ENCODE assay signal across 26 cellular contexts in genomic region chr3:127610105-127610504, GRCh38. TPM values are rescaled to one million over a fixed set of nuclear protein-coding genes. Genes with fewer than 3 reads are reported as not detected.
DNase-seq lines count a peak whose midpoint lies in the region; ATAC-seq, FAIRE-seq and TF ChIP-seq lines count a peak whose summit lies in the region.
"Had no signal": no experiment of that assay in that cellular context is flagged by ENCODE, and none has a peak within 500 bp of the region (broad histone marks: within the 10 kb centered on the region; RNA-seq: fewer than 3 reads in every experiment).

No MANE protein-coding gene starts in this region.

- BruUV-seq in IMR-90 (replicated peaks; lab: Mats Ljungman, UMichigan): no TSS peak
- BruUV-seq in HepG2 (replicated peaks; lab: Mats Ljungman, UMichigan): no TSS peak

- no peak overlapping the region for H2AK5ac ChIP-seq in IMR-90 (ENCODE audit: low read depth, low read length)

- peaks cover 6% of the 10 kb centered on the region; the same call in 1 of the 2 replicates for H3K9me1 ChIP-seq in IMR-90 (ENCODE audit: insufficient read depth, low read length)

- no peak overlapping the region for H3K14ac ChIP-seq in IMR-90 (replicated peaks; ENCODE audit: low read depth, low read length)

- intact Hi-C loops in IMR-90 (cut with micrococcal nuclease): no loop called here
- intact Hi-C loops in HepG2 (cut with micrococcal nuclease; ENCODE audit: unreplicated experiment): no loop called here

- peak; percentile 41 for DNase-seq in IMR-90
- DNase-seq in bronchial epithelial cell (ENCODE audit: low read depth): peak; percentile 18
- no peak for DNase-seq in activated gamma-delta T cell (lab: John Stamatoyannopoulos, UW)
- no peak for DNase-seq in HepG2 (ENCODE audit: low spot score)
- no peak for DNase-seq in amniotic stem cell (lab: John Stamatoyannopoulos, UW)
- DNase-seq in NCI-H69 (lab: John Stamatoyannopoulos, UW): no peak
- DNase-seq: activated CD4-positive, alpha-beta T cell treated with anti-CD3 and anti-CD28 coated beads for 48 hours; activated naive CD8-positive, alpha-beta T cell treated with anti-CD3 and anti-CD28 coated beads, Interleukin-2, amount 50 U/mL, for 24 hours; activated T-cell treated with anti-CD3 and anti-CD28 coated beads, Interleukin-2, amount 50 U/mL, for 4 hours; BE2C; Caco-2; DMS79; effector CD8-positive, alpha-beta T cell; foreskin fibroblast; NCI-H1048; NCI-H1694; NCI-H510A; Right ventricle myocardium superior; stimulated activated naive CD8-positive, alpha-beta T cell treated with anti-CD3 and anti-CD28 coated beads, Interleukin-15, amount 100 ng/mL, for 72 hours had no signal

- FAIRE-seq in bronchial epithelial cell (lab: Jason Lieb, UNC): no peak
- FAIRE-seq in HepG2 (lab: Jason Lieb, UNC): no peak
- FAIRE-seq: A549, colon had no signal

- H3K9ac ChIP-seq in BLaER1 (no peak overlapping the region), IMR-90 (ENCODE audit: low read depth, low read length) (no peak overlapping the region), HepG2 (ENCODE audit: insufficient read depth, low read depth, low read length) (no peak overlapping the region)

- no peak overlapping the region for H3K23ac ChIP-seq in IMR-90 (ENCODE audit: low read depth, low read length)

- no peak overlapping the region for H2AK9ac ChIP-seq in IMR-90 (replicated peaks; ENCODE audit: low read depth, low read length, poor library complexity)

- POLR2A ChIA-PET in IMR-90 (lab: Charles Lee; ENCODE audit: unreplicated experiment): no interaction called here
- POLR2A ChIA-PET in HepG2 (lab: Yijun Ruan, JAX): interaction anchor here (0.6 kb wide), 1 partner anchor 13 kb away, joined by 3 read pairs; no protein-coding TSS in a partner anchor

- peaks cover 3 to 11% of the 10 kb centered on the region in 2 experiments; a peak in 1 of 4 replicates for H3K79me1 ChIP-seq in IMR-90 (ENCODE audit: low read depth in 1 of 2, low read length in 2 of 2)

- WGBS in IMR-90 (ENCODE audit: extremely low coverage in 2 of 2, insufficient read length in 1 of 2), 2 experiments: no CpG with 5 or more reads among the region's 5 CpGs
- 93% methylated on average over 5 of the region's 5 CpGs for WGBS in HepG2 (ENCODE audit: low lambda C conversion rate)

- H3K4me3 ChIP-seq in BLaER1 (no peak overlapping the region), IMR-90 (ENCODE audit: insufficient read depth, low read depth, low read length) (no peak overlapping the region), bronchial epithelial cell (ENCODE audit: low read depth, low read length) (no peak overlapping the region), neutrophil (ENCODE audit: low read depth in 1 of 2, low read length in 1 of 2) (no peak overlapping the region), HepG2 (replicated peaks in 1 of 3; ENCODE audit: insufficient read depth in 1 of 3, low read depth in 2 of 3, low read length in 3 of 3) (no peak overlapping the region)
- H3K4me3 ChIP-seq: A549, prostate gland, vagina had no signal

- TF ChIP-seq RAD21 in IMR-90 (IDR thresholded peaks at IDR 0.05; ENCODE audit: low read length) (no peak), HepG2 (CRISPR knock-in tag; IDR thresholded peaks at IDR 0.05) (no peak)

- TF ChIP-seq CTCF in IMR-90 (conservative IDR thresholded peaks at IDR 0.05; ENCODE audit: low read depth, low read length) (no peak), bronchial epithelial cell (IDR thresholded peaks at IDR 0.05; ENCODE audit: insufficient read depth, low read length, severe bottlenecking) (no peak), neutrophil (IDR thresholded peaks at IDR 0.05) (no peak), HepG2 (CRISPR knock-in tag; IDR thresholded peaks at IDR 0.05) (no peak)

- H3K9me3 ChIP-seq in BLaER1 (no peaks in the 10 kb centered on the region), IMR-90 (ENCODE audit: control insufficient read depth, insufficient read depth, low read length) (no peaks in the 10 kb centered on the region), neutrophil (no peaks in the 10 kb centered on the region), HepG2 (ENCODE audit: low read length) (no peaks in the 10 kb centered on the region)
- H3K9me3 ChIP-seq: A549, BE2C, Caco-2, prostate gland, vagina had no signal

- in situ Hi-C loops in IMR-90 (cut with MboI; ENCODE audit: low sequenced_read_pairs): no loop called here
- in situ Hi-C loops in HepG2 (cut with HindIII; ENCODE audit: extremely low pct_ligation_motif_present, low pct_unique_long_range_greater_than_20kb): no loop called here

- H2BK20ac ChIP-seq in IMR-90 (ENCODE audit: low read depth, low read length): no peak overlapping the region

- H2BK5ac ChIP-seq in IMR-90 (ENCODE audit: low read depth, low read length, poor library complexity, severe bottlenecking): no peak overlapping the region

- H2AFZ ChIP-seq in IMR-90 (replicated peaks; ENCODE audit: low read length, poor library complexity) (no peak overlapping the region), HepG2 (ENCODE audit: low read length) (no peak overlapping the region)

- CTCF ChIA-PET in IMR-90 (lab: Yijun Ruan, JAX) (no interaction called here), HepG2 (lab: Yijun Ruan, JAX; ENCODE audit: low intra/inter-chr PET ratio, low total read pairs) (no interaction called here)

- H2BK15ac ChIP-seq in IMR-90 (ENCODE audit: low read depth, low read length): no peak overlapping the region

- peaks cover 76% of the 10 kb centered on the region for H4K20me1 ChIP-seq in BLaER1
- no peaks in the 10 kb centered on the region for H4K20me1 ChIP-seq in IMR-90 (ENCODE audit: insufficient read depth, low read length)
- H4K20me1 ChIP-seq in HepG2 (ENCODE audit: insufficient read depth, low read length): no peaks in the 10 kb centered on the region

- dilution Hi-C loops in IMR-90 (cut with HindIII; ENCODE audit: low sequenced_read_pairs, unreplicated experiment): no loop called here

- peaks cover 99% of the 10 kb centered on the region for H3K36me3 ChIP-seq in BLaER1
- H3K36me3 ChIP-seq in IMR-90 (ENCODE audit: control insufficient read depth, insufficient read depth, low read length): peaks cover 29% of the 10 kb centered on the region
- H3K36me3 ChIP-seq in bronchial epithelial cell (ENCODE audit: control insufficient read depth, insufficient read depth, low read length): peaks cover 10% of the 10 kb centered on the region
- H3K36me3 ChIP-seq in neutrophil: peaks cover 14% of the 10 kb centered on the region
- H3K36me3 ChIP-seq in HepG2 (replicated peaks in 1 of 2; ENCODE audit: control insufficient read depth in 1 of 2, insufficient read depth in 2 of 2, low read length in 2 of 2): peaks cover 36 to 90% of the 10 kb centered on the region in 2 experiments
- H3K36me3 ChIP-seq: prostate gland had no signal

- ATAC-seq in IMR-90 (ENCODE audit: low read depth) (no peak), HepG2 (no peak)
- ATAC-seq: A549; activated naive CD8-positive, alpha-beta T cell treated with anti-CD3 and anti-CD28 coated beads, Interleukin-2, amount 50 U/mL, for 24 hours; activated T-cell treated with anti-CD3 and anti-CD28 coated beads, Interleukin-2, amount 50 U/mL, for 4 hours; stimulated activated naive CD8-positive, alpha-beta T cell treated with anti-CD3 and anti-CD28 coated beads, Interleukin-15, amount 100 ng/mL, for 72 hours had no signal

- H3K4ac ChIP-seq in IMR-90 (ENCODE audit: low read depth, low read length): no peak overlapping the region

- H3K56ac ChIP-seq in IMR-90 (ENCODE audit: extremely low read depth, insufficient read depth, low read length): no peak overlapping the region

- TF ChIP-seq EP300 in HepG2 (IDR thresholded peaks at IDR 0.05; ENCODE audit: low read depth in 2 of 2, low read length in 2 of 2) (no peak), HepG2 (CRISPR knock-in tag; IDR thresholded peaks at IDR 0.05; ENCODE audit: borderline replicate concordance) (no peak)

- TF ChIP-seq POLR2A in IMR-90 (IDR thresholded peaks at IDR 0.05; ENCODE audit: low read depth, low read length): no peak
- no peak for TF ChIP-seq POLR2A in HepG2 (IDR thresholded peaks at IDR 0.05; ENCODE audit: insufficient read depth in 1 of 2, low read depth in 2 of 2, low read length in 2 of 2)

- H3K4me2 ChIP-seq in BLaER1: peak overlapping the region; percentile 65
- H3K4me2 ChIP-seq in IMR-90 (ENCODE audit: low read depth, low read length): no peak overlapping the region
- H3K4me2 ChIP-seq in HepG2 (ENCODE audit: low read depth, low read length): no peak overlapping the region
- H3K4me2 ChIP-seq: A549 had no signal

- H4K8ac ChIP-seq in IMR-90 (ENCODE audit: low read depth in 2 of 2, low read length in 2 of 2): no peak overlapping the region

- peaks cover 70% of the 10 kb centered on the region for H3K4me1 ChIP-seq in BLaER1
- H3K4me1 ChIP-seq in IMR-90 (ENCODE audit: control insufficient read depth, insufficient read depth, low read length): peaks cover 9% of the 10 kb centered on the region
- peaks cover 16 to 21% of the 10 kb centered on the region in 2 experiments for H3K4me1 ChIP-seq in neutrophil (ENCODE audit: control insufficient read depth in 1 of 2, insufficient read depth in 1 of 2, low read depth in 1 of 2, low read length in 1 of 2)
- H3K4me1 ChIP-seq in HepG2 (ENCODE audit: insufficient read depth, low read length): peaks cover 6% of the 10 kb centered on the region; the same call in 1 of the 2 replicates
- H3K4me1 ChIP-seq: A549, BE2C, Caco-2, vagina had no signal

- H4K91ac ChIP-seq in IMR-90 (ENCODE audit: insufficient read depth, low read depth, low read length): no peak overlapping the region

- no peak overlapping the region for H4K5ac ChIP-seq in IMR-90 (ENCODE audit: low read depth, low read length)

- no peak overlapping the region for H2BK120ac ChIP-seq in IMR-90 (ENCODE audit: low read depth, low read length)

- H3K27me3 ChIP-seq in BLaER1 (no peaks in the 10 kb centered on the region), IMR-90 (ENCODE audit: control insufficient read depth, insufficient read depth, low read length) (no peaks in the 10 kb centered on the region), bronchial epithelial cell (ENCODE audit: control insufficient read depth, insufficient read depth, low read length) (no peaks in the 10 kb centered on the region), neutrophil (no peaks in the 10 kb centered on the region), HepG2 (ENCODE audit: control insufficient read depth in 1 of 2, insufficient read depth in 2 of 2, low read length in 2 of 2) (no peaks in the 10 kb centered on the region)
- H3K27me3 ChIP-seq: BE2C, vagina had no signal

- H3K79me2 ChIP-seq in HepG2 (ENCODE audit: insufficient read depth, low read length): peaks cover 2% of the 10 kb centered on the region

- H3K27ac ChIP-seq in BLaER1 (peak overlapping the region; percentile 41; the same call in 1 of the 2 replicates), IMR-90 (ENCODE audit: insufficient read depth, low read length) (no peak overlapping the region), neutrophil (peak overlapping the region; percentile 64), HepG2 (ENCODE audit: extremely low read length, insufficient read depth, low read length) (no peak overlapping the region)
- H3K27ac ChIP-seq: A549, prostate gland, vagina, VCaP had no signal

- H3K18ac ChIP-seq in IMR-90 (ENCODE audit: low read depth, low read length): no peak overlapping the region

RNA-seq across cellular contexts. Expression of gene MCM2, which starts 11.9 kb away (rescaled TPM):
- total RNA-seq in IMR-90 (2012; rRNA removed) (68.0 and 73.8 TPM in 2 replicates), bronchial epithelial cell (8.3 and 16.6 TPM in 2 replicates), HepG2 (2016; rRNA removed; fragmentation: Illumina TruSeq; extraction: Trizol) (133 and 134 TPM in 2 replicates)
- polyA plus RNA-seq in IMR-90 (2012; rRNA removed) (32.3 and 34.5 TPM in 2 replicates), HepG2 (2011; rRNA removed) (34.3 and 43.5 TPM in 2 replicates)
- polyA plus RNA-seq in IMR-90 (2012; cell fraction: cytosol; rRNA removed): 23.1 and 27.5 TPM in 2 replicates
- polyA plus RNA-seq in IMR-90 (2012; cell fraction: nucleus; rRNA removed; ENCODE audit: low replicate concordance): 20.7 and 41.8 TPM in 2 replicates
- total RNA-seq in HepG2 (2016; cell fraction: cytosol; rRNA removed; fragmentation: Illumina TruSeq; extraction: Trizol; ENCODE audit: low read depth): 22.3 and 24.9 TPM in 2 replicates
- 115 and 130 TPM in 2 replicates for total RNA-seq in HepG2 (2016; cell fraction: insoluble cytoplasmic fraction; rRNA removed; fragmentation: Illumina TruSeq; extraction: Trizol)
- 33.8 and 39.4 TPM in 2 replicates for total RNA-seq in HepG2 (2016; cell fraction: membrane; rRNA removed; fragmentation: Illumina TruSeq; extraction: Trizol)
- total RNA-seq in HepG2 (2016; cell fraction: nucleus; rRNA removed; fragmentation: Illumina TruSeq; extraction: Trizol): 68.8 and 75.2 TPM in 2 replicates
- polyA plus RNA-seq in HepG2 (2011; cell fraction: cytosol; rRNA removed): 28.9 and 46.8 TPM in 2 replicates
- 34.6 and 57.1 TPM in 2 replicates for polyA plus RNA-seq in HepG2 (2011; cell fraction: nucleus; rRNA removed)
- 19.7 and 32.1 TPM in 2 replicates for polyA plus RNA-seq in HepG2 (2012)
- 7.2 and 8.0 TPM in 2 replicates for polyA plus RNA-seq in HepG2 (2016; cell fraction: cytosol; fragmentation: Illumina TruSeq; extraction: Trizol; ENCODE audit: low read depth)
- polyA plus RNA-seq in HepG2 (2016; cell fraction: insoluble cytoplasmic fraction; fragmentation: Illumina TruSeq; extraction: Trizol; ENCODE audit: low read depth): 74.7 and 93.0 TPM in 2 replicates
- 14.0 and 16.6 TPM in 2 replicates for polyA plus RNA-seq in HepG2 (2016; cell fraction: membrane; fragmentation: Illumina TruSeq; extraction: Trizol; ENCODE audit: low read depth)
- polyA plus RNA-seq in HepG2 (2016; cell fraction: nucleus; fragmentation: Illumina TruSeq; extraction: Trizol; ENCODE audit: insufficient read depth, low read depth): 65.8 and 73.2 TPM in 2 replicates
- 166 and 435 TPM in 2 replicates for polyA minus RNA-seq in HepG2 (2011; rRNA and poly(A)+ RNA removed; ENCODE audit: low replicate concordance)
- 38.0 and 60.1 TPM in 2 replicates for polyA minus RNA-seq in HepG2 (2011; cell fraction: cytosol; rRNA and poly(A)+ RNA removed)
- polyA minus RNA-seq in HepG2 (2011; cell fraction: nucleus; rRNA and poly(A)+ RNA removed): 20.4 and 28.2 TPM in 2 replicates

RNA-seq across cellular contexts. Expression of gene PODXL2, which starts 18.9 kb away (rescaled TPM):
- total RNA-seq in IMR-90 (2012; rRNA removed) (1.6 and 1.7 TPM in 2 replicates), bronchial epithelial cell (1.8 and 3.4 TPM in 2 replicates), HepG2 (2016; rRNA removed; fragmentation: Illumina TruSeq; extraction: Trizol) (13.5 and 25.1 TPM in 2 replicates)
- polyA plus RNA-seq in IMR-90 (2012; rRNA removed) (5.4 and 5.8 TPM in 2 replicates), HepG2 (2011; rRNA removed) (20.4 and 31.7 TPM in 2 replicates)
- 2.9 and 6.6 TPM in 2 replicates for polyA plus RNA-seq in IMR-90 (2012; cell fraction: cytosol; rRNA removed)
- polyA plus RNA-seq in IMR-90 (2012; cell fraction: nucleus; rRNA removed; ENCODE audit: low replicate concordance): 2.4 and 3.5 TPM in 2 replicates
- total RNA-seq in HepG2 (2016; cell fraction: cytosol; rRNA removed; fragmentation: Illumina TruSeq; extraction: Trizol; ENCODE audit: low read depth): 11.1 and 12.1 TPM in 2 replicates
- total RNA-seq in HepG2 (2016; cell fraction: insoluble cytoplasmic fraction; rRNA removed; fragmentation: Illumina TruSeq; extraction: Trizol): 12.9 and 25.2 TPM in 2 replicates
- total RNA-seq in HepG2 (2016; cell fraction: membrane; rRNA removed; fragmentation: Illumina TruSeq; extraction: Trizol): 17.4 and 19.2 TPM in 2 replicates
- total RNA-seq in HepG2 (2016; cell fraction: nucleus; rRNA removed; fragmentation: Illumina TruSeq; extraction: Trizol): 22.7 and 24.9 TPM in 2 replicates
- 24.7 and 33.2 TPM in 2 replicates for polyA plus RNA-seq in HepG2 (2011; cell fraction: cytosol; rRNA removed)
- 25.3 and 29.3 TPM in 2 replicates for polyA plus RNA-seq in HepG2 (2011; cell fraction: nucleus; rRNA removed)
- polyA plus RNA-seq in HepG2 (2012): 12.3 and 15.4 TPM in 2 replicates
- 13.5 and 14.7 TPM in 2 replicates for polyA plus RNA-seq in HepG2 (2016; cell fraction: cytosol; fragmentation: Illumina TruSeq; extraction: Trizol; ENCODE audit: low read depth)
- polyA plus RNA-seq in HepG2 (2016; cell fraction: insoluble cytoplasmic fraction; fragmentation: Illumina TruSeq; extraction: Trizol; ENCODE audit: low read depth): 12.3 and 15.0 TPM in 2 replicates
- 18.5 and 19.8 TPM in 2 replicates for polyA plus RNA-seq in HepG2 (2016; cell fraction: membrane; fragmentation: Illumina TruSeq; extraction: Trizol; ENCODE audit: low read depth)
- 39.4 and 41.1 TPM in 2 replicates for polyA plus RNA-seq in HepG2 (2016; cell fraction: nucleus; fragmentation: Illumina TruSeq; extraction: Trizol; ENCODE audit: insufficient read depth, low read depth)
- polyA minus RNA-seq in HepG2 (2011; rRNA and poly(A)+ RNA removed; ENCODE audit: low replicate concordance): 19.7 and 24.8 TPM in 2 replicates
- 10.5 and 11.6 TPM in 2 replicates for polyA minus RNA-seq in HepG2 (2011; cell fraction: cytosol; rRNA and poly(A)+ RNA removed)
- 5.3 and 7.3 TPM in 2 replicates for polyA minus RNA-seq in HepG2 (2011; cell fraction: nucleus; rRNA and poly(A)+ RNA removed)

RNA-seq across cellular contexts. Expression of gene TPRA1, which starts 19.6 kb away (rescaled TPM):
- total RNA-seq in IMR-90 (2012; rRNA removed) (15.3 and 17.9 TPM in 2 replicates), bronchial epithelial cell (27.5 and 38.4 TPM in 2 replicates), HepG2 (2016; rRNA removed; fragmentation: Illumina TruSeq; extraction: Trizol) (16.0 and 25.8 TPM in 2 replicates)
- polyA plus RNA-seq in IMR-90 (2012; rRNA removed) (40.1 and 40.3 TPM in 2 replicates), HepG2 (2011; rRNA removed) (25.4 and 35.4 TPM in 2 replicates)
- 26.3 and 64.4 TPM in 2 replicates for polyA plus RNA-seq in IMR-90 (2012; cell fraction: cytosol; rRNA removed)
- 39.8 and 124 TPM in 2 replicates for polyA plus RNA-seq in IMR-90 (2012; cell fraction: nucleus; rRNA removed; ENCODE audit: low replicate concordance)
- 5.2 and 7.7 TPM in 2 replicates for total RNA-seq in HepG2 (2016; cell fraction: cytosol; rRNA removed; fragmentation: Illumina TruSeq; extraction: Trizol; ENCODE audit: low read depth)
- 18.1 and 26.7 TPM in 2 replicates for total RNA-seq in HepG2 (2016; cell fraction: insoluble cytoplasmic fraction; rRNA removed; fragmentation: Illumina TruSeq; extraction: Trizol)
- total RNA-seq in HepG2 (2016; cell fraction: membrane; rRNA removed; fragmentation: Illumina TruSeq; extraction: Trizol): 14.2 and 15.9 TPM in 2 replicates
- total RNA-seq in HepG2 (2016; cell fraction: nucleus; rRNA removed; fragmentation: Illumina TruSeq; extraction: Trizol): 19.5 and 20.8 TPM in 2 replicates
- 20.8 and 29.8 TPM in 2 replicates for polyA plus RNA-seq in HepG2 (2011; cell fraction: cytosol; rRNA removed)
- polyA plus RNA-seq in HepG2 (2011; cell fraction: nucleus; rRNA removed): 39.0 and 41.7 TPM in 2 replicates
- 13.0 and 16.0 TPM in 2 replicates for polyA plus RNA-seq in HepG2 (2012)
- 5.6 and 6.4 TPM in 2 replicates for polyA plus RNA-seq in HepG2 (2016; cell fraction: cytosol; fragmentation: Illumina TruSeq; extraction: Trizol; ENCODE audit: low read depth)
- 14.3 TPM in 2 replicates for polyA plus RNA-seq in HepG2 (2016; cell fraction: insoluble cytoplasmic fraction; fragmentation: Illumina TruSeq; extraction: Trizol; ENCODE audit: low read depth)
- polyA plus RNA-seq in HepG2 (2016; cell fraction: membrane; fragmentation: Illumina TruSeq; extraction: Trizol; ENCODE audit: low read depth): 9.6 and 10.9 TPM in 2 replicates
- polyA plus RNA-seq in HepG2 (2016; cell fraction: nucleus; fragmentation: Illumina TruSeq; extraction: Trizol; ENCODE audit: insufficient read depth, low read depth): 34.7 and 36.4 TPM in 2 replicates
- 60.4 and 130 TPM in 2 replicates for polyA minus RNA-seq in HepG2 (2011; rRNA and poly(A)+ RNA removed; ENCODE audit: low replicate concordance)
- polyA minus RNA-seq in HepG2 (2011; cell fraction: cytosol; rRNA and poly(A)+ RNA removed): 12.0 and 12.9 TPM in 2 replicates
- polyA minus RNA-seq in HepG2 (2011; cell fraction: nucleus; rRNA and poly(A)+ RNA removed): 12.6 and 20.5 TPM in 2 replicates

Comparison
In these comparisons a context has a peak if more than half of its experiments do, and no peak if none do; other contexts are left out.
1. H3K27ac ChIP-seq: peak in BLaER1 (single experiment) and neutrophil (single experiment); none in IMR-90 (single experiment) and HepG2 (single experiment).
2. DNase-seq: peak in IMR-90 (single experiment) and bronchial epithelial cell (single experiment); none in activated gamma-delta T cell (single experiment), HepG2 (single experiment), amniotic stem cell (single experiment) and NCI-H69 (single experiment).